5 cellular contexts compared by ENCODE assay signal in genomic region chr22:11285839-11286205, GRCh38.
A peak's percentile ranks its signal among the peaks of the same experiment; 100 is the strongest.
DNase-seq lines count a peak whose midpoint lies in the region; ATAC-seq and TF ChIP-seq lines count a peak whose summit lies in the region.
"Not testable (repeated sequence)": the region's sequence is repeated elsewhere in the genome, so short reads cannot be mapped to it uniquely, and the experiment has no call there.

No MANE protein-coding gene starts in this region.

- ATAC-seq in Panc1, result not testable (repeated sequence)

- DNase-seq in LNCaP clone FGC (ENCODE audit: low read depth); Panc1 (ENCODE audit: low read depth, low spot score): not testable (repeated sequence)
- DNase-seq in NT2/D1 (ENCODE audit: low read depth, low spot score), result peak; percentile 16
- DNase-seq in cardiac septum (ENCODE audit: low spot score), result peak; percentile 71

- H3K36me3 ChIP-seq in NT2/D1 (ENCODE audit: insufficient read depth, insufficient read length, low read length); Panc1 (ENCODE audit: control insufficient read depth, insufficient read depth, low read length): not testable (repeated sequence)

- H3K9ac ChIP-seq in NT2/D1 (ENCODE audit: insufficient read length, low read depth), result not testable (repeated sequence)

- H3K4me3 ChIP-seq in LNCaP clone FGC (ENCODE audit: low read depth, low read length), result peak overlapping the region; percentile 28; the same call in 1 of the 2 replicates
- not testable (repeated sequence) for H3K4me3 ChIP-seq in NT2/D1 (ENCODE audit: insufficient read length, low read depth); Panc1 (ENCODE audit: low read depth in 2 of 2, low read length in 2 of 2)

- H3K9me3 ChIP-seq in NT2/D1 (ENCODE audit: insufficient read depth, low read length), result peaks cover 14% of the 10 kb centered on the region; the same call in 1 of the 2 replicates
- H3K9me3 ChIP-seq in Panc1 (ENCODE audit: control insufficient read depth, insufficient read depth, low read depth, low read length), result not testable (repeated sequence)

- not testable (repeated sequence) for BruUV-seq in Panc1 (replicated peaks; lab: Mats Ljungman, UMichigan)

- H3K27me3 ChIP-seq in NT2/D1 (ENCODE audit: insufficient read depth, insufficient read length); Panc1 (ENCODE audit: control insufficient read depth, insufficient read depth, low read length): not testable (repeated sequence)

- POLR2A ChIA-PET in Panc1 (lab: Charles Lee), result not testable (repeated sequence)

- TF ChIP-seq CTCF in C4-2B (conservative IDR thresholded peaks at IDR 0.05) (peak; percentile 57), Panc1 (IDR thresholded peaks at IDR 0.05) (peak; percentile 2; the same call in 1 of the 2 replicates)
- not testable (repeated sequence) for TF ChIP-seq CTCF in LNCaP clone FGC (IDR thresholded peaks at IDR 0.05; ENCODE audit: control insufficient read depth, extremely low read depth, insufficient read depth)

- H3K4me1 ChIP-seq in NT2/D1 (ENCODE audit: insufficient read depth, insufficient read length); Panc1 (ENCODE audit: control insufficient read depth, insufficient read depth, low read length): not testable (repeated sequence)

- in situ Hi-C loops in Panc1 (cut with HindIII; ENCODE audit: low pct_unique_long_range_greater_than_20kb, low sequenced_read_pairs), result not testable (repeated sequence)

- CTCF ChIA-PET in Panc1 (lab: Charles Lee), result not testable (repeated sequence)

- H3K27ac ChIP-seq in C4-2B; Panc1 (ENCODE audit: low read length): not testable (repeated sequence)

- intact Hi-C loops in Panc1 (cut with micrococcal nuclease; ENCODE audit: unreplicated experiment); cardiac septum (cut with DNase I): not testable (repeated sequence)
